ENCODE assay signal across 8 cellular contexts in genomic region chr2:182666674-182667320, GRCh38. TPM values are rescaled to one million over a fixed set of nuclear protein-coding genes. Genes with fewer than 3 reads are reported as not detected.
DNase-seq lines count a peak whose midpoint lies in the region; ATAC-seq and TF ChIP-seq lines count a peak whose summit lies in the region.

No MANE protein-coding gene starts in this region.

- TF ChIP-seq CTCF in endothelial cell (IDR thresholded peaks at IDR 0.05; ENCODE audit: unreplicated experiment): peak; percentile 55

- H3K27me3 Mint-ChIP-seq in endothelial cell (ENCODE audit: unreplicated experiment): no peaks in the 10 kb centered on the region
- peaks cover 0 to 5% of the 10 kb centered on the region in 2 donors for H3K27me3 Mint-ChIP-seq in stimulated activated naive B cell treated with anti-CD40 and anti-IgM and Interleukin-4, amounts not matched to agents 10 μg/mL and 1 μg/mL and 100 μg/mL, for 72 hours
- peaks cover 14% of the 10 kb centered on the region for H3K27me3 Mint-ChIP-seq in T-helper 2 cell treated with Interferon-gamma antibody and Interleukin-4, amounts not matched to agents 5 μg/mL and 100 μg/mL, for 36 hours (ENCODE audit: low read depth)

- peak; percentile 90 for ATAC-seq in GM18517 (IDR thresholded peaks at IDR 0.05; ENCODE audit: unreplicated experiment)
- ATAC-seq in HG02852 (IDR thresholded peaks at IDR 0.05; ENCODE audit: unreplicated experiment): peak; percentile 91
- peak; percentile 77 to 79 for ATAC-seq in stimulated activated naive B cell treated with anti-CD40 and anti-IgM and Interleukin-4, amounts not matched to agents 10 μg/mL and 1 μg/mL and 100 μg/mL, for 72 hours (replicated peaks)

- no peak overlapping the region for H3K27ac Mint-ChIP-seq in endothelial cell (ENCODE audit: unreplicated experiment)
- no peak overlapping the region for H3K27ac Mint-ChIP-seq in stimulated activated naive B cell treated with anti-CD40 and anti-IgM and Interleukin-4, amounts not matched to agents 10 μg/mL and 1 μg/mL and 100 μg/mL, for 72 hours
- no peak overlapping the region for H3K27ac Mint-ChIP-seq in T-helper 2 cell treated with Interferon-gamma antibody and Interleukin-4, amounts not matched to agents 5 μg/mL and 100 μg/mL, for 36 hours

- no peaks in the 10 kb centered on the region for H3K4me1 Mint-ChIP-seq in endothelial cell (ENCODE audit: unreplicated experiment)
- H3K4me1 Mint-ChIP-seq in stimulated activated naive B cell treated with anti-CD40 and anti-IgM and Interleukin-4, amounts not matched to agents 10 μg/mL and 1 μg/mL and 100 μg/mL, for 72 hours: peaks cover 5 to 11% of the 10 kb centered on the region in 2 donors
- H3K4me1 Mint-ChIP-seq in T-helper 2 cell treated with Interferon-gamma antibody and Interleukin-4, amounts not matched to agents 5 μg/mL and 100 μg/mL, for 36 hours (ENCODE audit: low read depth): no peaks in the 10 kb centered on the region

- no peaks in the 10 kb centered on the region for H3K36me3 Mint-ChIP-seq in endothelial cell (ENCODE audit: low read depth, unreplicated experiment)
- H3K36me3 Mint-ChIP-seq in stimulated activated naive B cell treated with anti-CD40 and anti-IgM and Interleukin-4, amounts not matched to agents 10 μg/mL and 1 μg/mL and 100 μg/mL, for 72 hours: no peaks in the 10 kb centered on the region
- no peaks in the 10 kb centered on the region for H3K36me3 Mint-ChIP-seq in T-helper 2 cell treated with Interferon-gamma antibody and Interleukin-4, amounts not matched to agents 5 μg/mL and 100 μg/mL, for 36 hours (ENCODE audit: low read depth)

- DNase-seq in D341Med (ENCODE audit: low spot score) (peak; percentile 39), NCI-H774 (lab: John Stamatoyannopoulos, UW) (peak; percentile 3), endothelial cell (ENCODE audit: low spot score) (no peak)
- DNase-seq in stimulated activated naive B cell treated with anti-CD40 and anti-IgM and Interleukin-4, amounts not matched to agents 10 μg/mL and 1 μg/mL and 100 μg/mL, for 72 hours: peak; percentile 6
- no peak for DNase-seq in activated CD8-positive, alpha-beta memory T cell treated with anti-CD3 and anti-CD28 coated beads, Interleukin-2, amount 50 U/mL, for 48 hours
- no peak for DNase-seq in T-helper 2 cell treated with Interferon-gamma antibody and Interleukin-4, amounts not matched to agents 5 μg/mL and 100 μg/mL, for 36 hours (ENCODE audit: low spot score)

- H3K4me3 Mint-ChIP-seq in endothelial cell (ENCODE audit: unreplicated experiment): no peak overlapping the region
- H3K4me3 Mint-ChIP-seq in stimulated activated naive B cell treated with anti-CD40 and anti-IgM and Interleukin-4, amounts not matched to agents 10 μg/mL and 1 μg/mL and 100 μg/mL, for 72 hours: no peak overlapping the region
- no peak overlapping the region for H3K4me3 Mint-ChIP-seq in T-helper 2 cell treated with Interferon-gamma antibody and Interleukin-4, amounts not matched to agents 5 μg/mL and 100 μg/mL, for 36 hours

- H3K9me3 Mint-ChIP-seq in endothelial cell (ENCODE audit: unreplicated experiment): no peaks in the 10 kb centered on the region
- no peaks in the 10 kb centered on the region for H3K9me3 Mint-ChIP-seq in stimulated activated naive B cell treated with anti-CD40 and anti-IgM and Interleukin-4, amounts not matched to agents 10 μg/mL and 1 μg/mL and 100 μg/mL, for 72 hours
- H3K9me3 Mint-ChIP-seq in T-helper 2 cell treated with Interferon-gamma antibody and Interleukin-4, amounts not matched to agents 5 μg/mL and 100 μg/mL, for 36 hours: no peaks in the 10 kb centered on the region

RNA-seq across cellular contexts. Expression of gene DNAJC10, which starts 49.3 kb away (rescaled TPM):
- 158 TPM for total RNA-seq in endothelial cell (ENCODE audit: unreplicated experiment)

Comparison
In these comparisons a context has a peak if more than half of its experiments do, and no peak if none do; other contexts are left out.
1. DNase-seq: peak in D341Med (single experiment), NCI-H774 (single experiment) and stimulated activated naive B cell treated with anti-CD40 and anti-IgM and Interleukin-4, amounts not matched to agents 10 μg/mL and 1 μg/mL and 100 μg/mL, for 72 hours (single experiment); none in endothelial cell (single experiment), activated CD8-positive, alpha-beta memory T cell treated with anti-CD3 and anti-CD28 coated beads, Interleukin-2, amount 50 U/mL, for 48 hours (single experiment) and T-helper 2 cell treated with Interferon-gamma antibody and Interleukin-4, amounts not matched to agents 5 μg/mL and 100 μg/mL, for 36 hours (single experiment).
2. Peak in every context shown above with its lines, with median percentiles within 50 percentile points of each other: ATAC-seq.